In the genomic region with DNA sequence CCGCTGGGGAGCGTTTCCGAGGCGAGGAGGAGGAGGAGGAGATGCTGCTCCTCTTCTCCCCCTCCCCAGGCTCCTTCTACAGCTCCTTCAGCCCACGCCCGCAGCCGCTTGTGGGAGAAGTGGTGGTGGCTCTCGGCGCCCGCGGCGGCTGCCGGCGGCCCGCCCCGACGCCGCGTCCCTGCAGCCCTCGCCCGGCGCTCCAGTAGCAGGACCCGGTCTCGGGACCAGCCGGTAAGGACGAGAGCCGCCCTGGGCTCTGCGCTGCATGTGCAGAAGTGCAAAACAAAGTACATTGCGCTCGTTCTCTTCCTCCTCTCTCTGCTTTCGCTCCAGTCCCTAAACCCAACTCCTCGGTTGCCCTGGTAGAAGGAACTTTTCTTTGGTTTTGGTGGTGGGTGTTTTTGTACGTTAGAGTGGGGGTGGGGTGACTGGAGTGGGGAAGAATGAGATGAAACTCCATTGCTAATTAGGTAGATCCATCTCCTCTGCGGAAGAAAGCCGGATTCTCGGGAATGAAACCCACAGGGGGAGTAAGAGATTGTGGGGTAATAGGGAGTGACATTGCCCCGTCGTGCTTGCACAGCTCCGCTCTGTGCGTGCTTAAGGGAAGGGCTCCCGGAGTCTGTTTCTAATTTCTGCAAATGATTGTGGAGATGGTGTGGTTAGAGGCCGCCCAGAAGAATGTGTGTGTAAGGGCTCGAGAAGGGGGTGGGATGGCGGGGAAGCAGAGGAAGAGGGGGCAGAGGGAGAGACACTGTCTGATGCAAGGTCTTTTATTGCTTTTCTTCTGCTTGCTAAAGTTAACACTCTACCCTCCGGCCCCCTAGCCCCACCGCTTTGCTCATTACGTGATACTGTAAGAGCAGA, we compare ENCODE assay signal across 8 cellular contexts. TPM values are rescaled to one million over a fixed set of nuclear protein-coding genes. Genes with fewer than 3 reads are reported as not detected.
DNase-seq lines count a peak whose midpoint lies in the region; ATAC-seq, FAIRE-seq and TF ChIP-seq lines count a peak whose summit lies in the region.

No MANE protein-coding gene starts in this region.

- no peak for TF ChIP-seq POLR2A in prostate gland (IDR thresholded peaks at IDR 0.05)

- peak overlapping the region; percentile 99 for H3K27ac Mint-ChIP-seq in astrocyte (ENCODE audit: unreplicated experiment)

- POLR2A ChIA-PET in PC-3 (lab: Charles Lee; ENCODE audit: unreplicated experiment), result interaction anchor here (0.5 to 1.1 kb wide), 4 partner anchors 13 to 340 kb away, joined by 3 to 14 read pairs (median 5); no protein-coding TSS in a partner anchor

- H3K9me2 ChIP-seq in PC-3 (replicated peaks; ENCODE audit: low read length) (no peaks in the 10 kb centered on the region), hepatocyte (replicated peaks; ENCODE audit: insufficient read depth) (no peaks in the 10 kb centered on the region), Karpas-422 (replicated peaks; ENCODE audit: insufficient read depth, low read length) (no peaks in the 10 kb centered on the region)

- peak overlapping the region; percentile 49 to 84 (median 77) for H3K9ac ChIP-seq in BLaER1 treated with 17β-estradiol and CSF1 and Interleukin-3, amounts not matched to agents 10 nM and 100 nM
- H3K9ac ChIP-seq in PC-3 (ENCODE audit: low read length), result peak overlapping the region; percentile 70
- peak overlapping the region; percentile 80 for H3K9ac ChIP-seq in astrocyte (ENCODE audit: low read length)
- H3K9ac ChIP-seq in Karpas-422 (ENCODE audit: low read length), result no peak overlapping the region

- no peaks in the 10 kb centered on the region for H3F3A ChIP-seq in PC-3 (ENCODE audit: low read length, unreplicated experiment)

- no peaks in the 10 kb centered on the region for H3K9me3 ChIP-seq in BLaER1 treated with 17β-estradiol and CSF1 and Interleukin-3, amounts not matched to agents 10 nM and 100 nM (replicated peaks in 1 of 11)
- no peaks in the 10 kb centered on the region for H3K9me3 ChIP-seq in PC-3 (ENCODE audit: low read length)
- H3K9me3 ChIP-seq in astrocyte (ENCODE audit: insufficient read depth, low read depth, low read length), result no peaks in the 10 kb centered on the region
- H3K9me3 ChIP-seq in hepatocyte (ENCODE audit: low read depth), result no peaks in the 10 kb centered on the region
- no peaks in the 10 kb centered on the region for H3K9me3 ChIP-seq in prostate gland
- H3K9me3 ChIP-seq in Karpas-422 (ENCODE audit: low read length), result no peaks in the 10 kb centered on the region

- peak overlapping the region; percentile 100 for H3K4me3 Mint-ChIP-seq in astrocyte (ENCODE audit: unreplicated experiment)

- H3K27me3 Mint-ChIP-seq in astrocyte (ENCODE audit: low read depth, unreplicated experiment), result no peaks in the 10 kb centered on the region

- WGBS in hepatocyte (ENCODE audit: low lambda C conversion rate, missing lambda C conversion rate), result under 1% methylated on average over 41 of the region's 47 CpGs
- under 1% methylated on average over 46 of the region's 47 CpGs for WGBS in prostate gland

- no peak for FAIRE-seq in astrocyte (lab: Jason Lieb, UNC)

- peak overlapping the region in 9 of 11 experiments; percentile 63 to 78 (median 70); a peak in 18 of 22 replicates for H3K27ac ChIP-seq in BLaER1 treated with 17β-estradiol and CSF1 and Interleukin-3, amounts not matched to agents 10 nM and 100 nM
- H3K27ac ChIP-seq in PC-3 (ENCODE audit: low read length) (peak overlapping the region; percentile 41), astrocyte (ENCODE audit: low read depth, low read length) (peak overlapping the region; percentile 91), hepatocyte (peak overlapping the region; percentile 88), prostate gland (peak overlapping the region; percentile 85 to 86), Karpas-422 (ENCODE audit: low read length) (no peak overlapping the region)

- peaks cover 30% of the 10 kb centered on the region for H3K4me1 Mint-ChIP-seq in astrocyte (ENCODE audit: low read depth, unreplicated experiment)

- CTCF ChIA-PET in PC-3 (lab: Charles Lee), result interaction anchor here (1.0 to 1.3 kb wide), 2 partner anchors 73 to 96 kb away, joined by 4 to 9 read pairs; no protein-coding TSS in a partner anchor

- peaks cover 9 to 21% (median 16%) of the 10 kb centered on the region in 11 experiments; a peak in 20 of 22 replicates for H3K27me3 ChIP-seq in BLaER1 treated with 17β-estradiol and CSF1 and Interleukin-3, amounts not matched to agents 10 nM and 100 nM
- no peaks in the 10 kb centered on the region for H3K27me3 ChIP-seq in PC-3 (ENCODE audit: low read length)
- no peaks in the 10 kb centered on the region for H3K27me3 ChIP-seq in astrocyte (ENCODE audit: insufficient read depth, low read length)
- no peaks in the 10 kb centered on the region for H3K27me3 ChIP-seq in hepatocyte
- no peaks in the 10 kb centered on the region for H3K27me3 ChIP-seq in prostate gland (replicated peaks; ENCODE audit: insufficient read depth)
- no peaks in the 10 kb centered on the region for H3K27me3 ChIP-seq in Karpas-422 (ENCODE audit: low read length)

- TF ChIP-seq CTCF in PC-3 (conservative IDR thresholded peaks at IDR 0.05; ENCODE audit: low read depth, low read length) (0 out of 2 replicates have a peak, but pooled peaks have one; percentile 9), astrocyte (IDR thresholded peaks at IDR 0.05; ENCODE audit: insufficient read depth, low read depth, low read length) (peak; percentile 9), hepatocyte (IDR thresholded peaks at IDR 0.05; ENCODE audit: poor library complexity) (peak; percentile 39), prostate gland (IDR thresholded peaks at IDR 0.05) (peak in 1 of 4 experiments; percentile 25)

- no peaks in the 10 kb centered on the region for H3K36me3 Mint-ChIP-seq in astrocyte (ENCODE audit: low read depth, unreplicated experiment)

- intact Hi-C loops in PC-3 (cut with micrococcal nuclease) (loop anchor here (1.0 to 10.0 kb wide), 4 partner anchors 72 to 300 kb away; no protein-coding TSS in a partner anchor), prostate gland (cut with DNase I) (loop anchor here (2.0 kb wide), 1 partner anchor 298 kb away; a partner anchor contains a TSS)

- H3K4me2 ChIP-seq in BLaER1 treated with 17β-estradiol and CSF1 and Interleukin-3, amounts not matched to agents 10 nM and 100 nM, result peak overlapping the region; percentile 89 to 98 (median 94)
- H3K4me2 ChIP-seq in PC-3 (ENCODE audit: low read length) (peak overlapping the region; percentile 84), astrocyte (ENCODE audit: low read length) (peak overlapping the region; percentile 84), hepatocyte (peak overlapping the region; percentile 77), Karpas-422 (ENCODE audit: low read depth, low read length, poor library complexity, severe bottlenecking) (no peak overlapping the region)

- H3K9me3 Mint-ChIP-seq in astrocyte (ENCODE audit: unreplicated experiment), result no peaks in the 10 kb centered on the region

- H4K20me1 ChIP-seq in BLaER1 treated with 17β-estradiol and CSF1 and Interleukin-3, amounts not matched to agents 10 nM and 100 nM, result no peaks in the 10 kb centered on the region
- 0 out of 2 replicates have a peak, but pooled peaks cover 4% of the 10 kb centered on the region for H4K20me1 ChIP-seq in PC-3 (ENCODE audit: low read length)
- no peaks in the 10 kb centered on the region for H4K20me1 ChIP-seq in astrocyte (ENCODE audit: insufficient read depth, low read length)
- H4K20me1 ChIP-seq in hepatocyte (ENCODE audit: insufficient read depth, poor library complexity, severe bottlenecking), result peaks cover 10% of the 10 kb centered on the region
- no peaks in the 10 kb centered on the region for H4K20me1 ChIP-seq in Karpas-422 (ENCODE audit: insufficient read depth, low read depth, low read length)

- no TSS peak for BruUV-seq in PC-3 (replicated peaks; lab: Mats Ljungman, UMichigan)

- H3K79me2 ChIP-seq in PC-3 (ENCODE audit: low read length), result peaks cover 47% of the 10 kb centered on the region
- peaks cover 37% of the 10 kb centered on the region for H3K79me2 ChIP-seq in astrocyte (ENCODE audit: insufficient read depth, low read length)
- H3K79me2 ChIP-seq in hepatocyte, result peaks cover 46% of the 10 kb centered on the region
- H3K79me2 ChIP-seq in Karpas-422 (ENCODE audit: low read length), result no peaks in the 10 kb centered on the region

- peaks cover 7 to 24% (median 21%) of the 10 kb centered on the region in 10 experiments; a peak in 19 of 20 replicates for H3K4me1 ChIP-seq in BLaER1 treated with 17β-estradiol and CSF1 and Interleukin-3, amounts not matched to agents 10 nM and 100 nM
- H3K4me1 ChIP-seq in PC-3 (ENCODE audit: insufficient read depth, low read length) (peaks cover 30% of the 10 kb centered on the region), astrocyte (ENCODE audit: insufficient read depth, low read length) (peaks cover 22% of the 10 kb centered on the region), hepatocyte (ENCODE audit: insufficient read depth) (peaks cover 32% of the 10 kb centered on the region), prostate gland (replicated peaks) (no peaks in the 10 kb centered on the region), Karpas-422 (ENCODE audit: low read length) (no peaks in the 10 kb centered on the region)

- ATAC-seq in GM18867 (IDR thresholded peaks at IDR 0.05; ENCODE audit: unreplicated experiment), result peak; percentile 21
- peak; percentile 7 for ATAC-seq in HG03108 (IDR thresholded peaks at IDR 0.05; ENCODE audit: unreplicated experiment)
- ATAC-seq in PC-3, result peak; percentile 28

- no peaks in the 10 kb centered on the region for H3K36me3 ChIP-seq in BLaER1 treated with 17β-estradiol and CSF1 and Interleukin-3, amounts not matched to agents 10 nM and 100 nM
- H3K36me3 ChIP-seq in PC-3 (ENCODE audit: low read depth, low read length) (no peaks in the 10 kb centered on the region), astrocyte (ENCODE audit: insufficient read depth, low read length) (no peaks in the 10 kb centered on the region), hepatocyte (replicated peaks; ENCODE audit: insufficient read depth, low read depth) (no peaks in the 10 kb centered on the region), prostate gland (no peaks in the 10 kb centered on the region), Karpas-422 (ENCODE audit: insufficient read depth, low read length) (no peaks in the 10 kb centered on the region)

- DNase-seq in PC-3 (peak; percentile 53), astrocyte (ENCODE audit: low read depth) (peak; percentile 85), hepatocyte (ENCODE audit: low spot score) (peak; percentile 77), prostate gland (ENCODE audit: low spot score) (peak; percentile 48), Karpas-422 (no peak)

- peak overlapping the region; percentile 61 to 77 (median 70) for H3K4me3 ChIP-seq in BLaER1 treated with 17β-estradiol and CSF1 and Interleukin-3, amounts not matched to agents 10 nM and 100 nM
- H3K4me3 ChIP-seq in PC-3 (ENCODE audit: low read length), result peak overlapping the region; percentile 98
- H3K4me3 ChIP-seq in astrocyte (ENCODE audit: insufficient read depth, low read depth, low read length), result peak overlapping the region; percentile 74
- peak overlapping the region; percentile 92 for H3K4me3 ChIP-seq in hepatocyte
- peak overlapping the region; percentile 75 to 78 for H3K4me3 ChIP-seq in prostate gland
- H3K4me3 ChIP-seq in Karpas-422 (ENCODE audit: low read length), result no peak overlapping the region

- H2AFZ ChIP-seq in PC-3 (ENCODE audit: low read length), result peak overlapping the region; percentile 77
- peak overlapping the region; percentile 73 for H2AFZ ChIP-seq in astrocyte (ENCODE audit: low read depth, low read length)
- H2AFZ ChIP-seq in hepatocyte, result peak overlapping the region; percentile 53
- H2AFZ ChIP-seq in Karpas-422 (ENCODE audit: low read length), result no peak overlapping the region

RNA-seq across cellular contexts. Expression of a gene that starts 0.7 kb away (rescaled TPM):
- total RNA-seq in PC-3 (2014; rRNA removed), result 12.1 and 16.2 TPM in 2 replicates
- total RNA-seq in astrocyte, result 46.2 and 50.3 TPM in 2 replicates
- total RNA-seq in hepatocyte, result 46.3 and 52.8 TPM in 2 replicates
- 12.6 and 13.8 TPM in 2 replicates for polyA plus RNA-seq in hepatocyte
- 10 to 100 TPM; 24.6 to 61.2 TPM for total RNA-seq in prostate gland
- 0.14 TPM in 1 of 2 replicates, not detected in the other for total RNA-seq in Karpas-422 (2014; rRNA removed; shearing (Covaris generic); ENCODE audit: low replicate concordance)

Comparison
In these comparisons a context has a peak if more than half of its experiments do, and no peak if none do; other contexts are left out.
1. RNA of a gene that starts 0.7 kb away (total RNA-seq): 24.6 to 61.2 TPM in prostate gland, 46.3 to 52.8 TPM in hepatocyte, 46.2 to 50.3 TPM in astrocyte and 12.1 to 16.2 TPM in PC-3; 0.14 TPM in Karpas-422; every median in the first group is over 10 times any median in the second.
2. Peak in every context shown above with its lines, with median percentiles within 50 percentile points of each other: ATAC-seq.